Comparison of ENCODE assay signal across 8 cellular contexts in the genomic region with DNA sequence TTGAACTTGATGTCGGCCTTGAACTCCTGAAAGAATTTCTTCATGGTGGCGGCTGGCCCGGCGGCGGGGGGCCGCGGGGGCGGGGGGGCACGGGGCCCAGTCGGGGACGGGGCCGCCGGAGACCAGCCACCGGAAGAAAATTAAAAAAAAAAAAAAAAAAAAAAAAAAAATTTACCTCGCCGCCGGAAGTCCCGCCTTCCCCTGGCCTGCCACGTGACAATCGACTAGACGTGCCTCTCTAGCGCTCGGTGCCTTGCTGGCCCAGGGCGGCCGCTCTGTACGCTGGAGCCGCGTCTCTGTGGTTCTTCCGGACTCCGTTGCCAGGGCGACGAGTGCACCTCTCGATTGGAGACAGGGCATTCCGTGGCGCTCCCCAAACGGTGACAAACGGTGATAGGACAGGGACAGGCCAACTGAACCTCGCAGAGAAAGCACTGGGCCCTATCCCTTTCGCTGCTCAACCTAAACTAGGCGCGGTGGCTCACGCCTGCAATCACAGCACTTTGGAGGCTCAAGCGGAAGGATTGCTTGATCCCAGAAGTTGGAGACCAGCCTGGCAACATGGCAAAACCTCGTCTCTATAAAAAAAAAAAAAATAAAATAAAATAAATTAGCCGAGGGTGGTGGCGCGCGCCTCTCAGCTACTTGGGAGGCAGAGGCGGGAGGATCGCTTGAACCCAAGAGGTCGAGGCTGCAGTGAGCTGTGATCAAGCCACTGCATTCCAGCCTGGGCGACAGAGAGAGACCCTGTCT. TPM values are rescaled to one million over a fixed set of nuclear protein-coding genes. Genes with fewer than 3 reads are reported as not detected.
A peak's percentile ranks its signal among the peaks of the same experiment; 100 is the strongest.
DNase-seq lines count a peak whose midpoint lies in the region; ATAC-seq and TF ChIP-seq lines count a peak whose summit lies in the region.

A gene with protein sequence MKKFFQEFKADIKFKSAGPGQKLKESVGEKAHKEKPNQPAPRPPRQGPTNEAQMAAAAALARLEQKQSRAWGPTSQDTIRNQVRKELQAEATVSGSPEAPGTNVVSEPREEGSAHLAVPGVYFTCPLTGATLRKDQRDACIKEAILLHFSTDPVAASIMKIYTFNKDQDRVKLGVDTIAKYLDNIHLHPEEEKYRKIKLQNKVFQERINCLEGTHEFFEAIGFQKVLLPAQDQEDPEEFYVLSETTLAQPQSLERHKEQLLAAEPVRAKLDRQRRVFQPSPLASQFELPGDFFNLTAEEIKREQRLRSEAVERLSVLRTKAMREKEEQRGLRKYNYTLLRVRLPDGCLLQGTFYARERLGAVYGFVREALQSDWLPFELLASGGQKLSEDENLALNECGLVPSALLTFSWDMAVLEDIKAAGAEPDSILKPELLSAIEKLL (minus strand): TSS at position 141 of the 753 bp plus-strand sequence. CDS start 97 bp downstream, at position 44.

- H3K27ac Mint-ChIP-seq in activated T-helper 17 cell treated with anti-CD3 and anti-CD28 coated beads, Interleukin-2, amount 50 U/mL, for 72 hours = peak within 1 kb of the TSS; percentile 96
- H3K27ac Mint-ChIP-seq in naive thymus-derived CD8-positive, alpha-beta T cell = peak within 1 kb of the TSS; percentile 89 to 98 (median 94)

- no peaks in the 10 kb centered on the region for H3K36me3 Mint-ChIP-seq in activated T-helper 17 cell treated with anti-CD3 and anti-CD28 coated beads, Interleukin-2, amount 50 U/mL, for 72 hours (ENCODE audit: low read depth)
- H3K36me3 Mint-ChIP-seq in naive thymus-derived CD8-positive, alpha-beta T cell = peaks cover 0 to 9% (median 0%) of the 10 kb centered on the region in 3 donors

- H3K4me3 ChIP-seq in LNCaP clone FGC (ENCODE audit: low read depth, low read length) (peak within 1 kb of the TSS; percentile 84), fibroblast of mammary gland (ENCODE audit: control insufficient read depth, low read depth, low read length) (peak within 1 kb of the TSS; percentile 87)

- H3K4me3 Mint-ChIP-seq in activated T-helper 17 cell treated with anti-CD3 and anti-CD28 coated beads, Interleukin-2, amount 50 U/mL, for 72 hours = peak within 1 kb of the TSS; percentile 96
- peak within 1 kb of the TSS; percentile 82 to 96 (median 92) for H3K4me3 Mint-ChIP-seq in naive thymus-derived CD8-positive, alpha-beta T cell

- POLR2A ChIA-PET in RWPE1 (lab: Yijun Ruan, JAX; ENCODE audit: low non-redundant PET) = interaction anchor here (1.4 kb wide), 1 partner anchor 14 kb away, joined by 6 read pairs; the partner anchor contains the start of gene HDGFL2
- POLR2A ChIA-PET in naive thymus-derived CD8-positive, alpha-beta T cell (lab: Charles Lee) = interaction anchor here (0.6 to 3.9 kb wide), 5 partner anchors 14 to 211 kb away, joined by 3 to 50 read pairs (median 4); partner anchors contain the start of genes HDGFL2 and YJU2

- ATAC-seq in activated T-helper 17 cell treated with anti-CD3 and anti-CD28 coated beads, Interleukin-2, amount 50 U/mL, for 72 hours (replicated peaks) = peak; percentile 99
- ATAC-seq in naive thymus-derived CD8-positive, alpha-beta T cell = peak; percentile 91 to 98

- no peaks in the 10 kb centered on the region for H3K9me3 Mint-ChIP-seq in activated T-helper 17 cell treated with anti-CD3 and anti-CD28 coated beads, Interleukin-2, amount 50 U/mL, for 72 hours
- no peaks in the 10 kb centered on the region for H3K9me3 Mint-ChIP-seq in naive thymus-derived CD8-positive, alpha-beta T cell

- peaks cover 15% of the 10 kb centered on the region for H3K4me1 Mint-ChIP-seq in activated T-helper 17 cell treated with anti-CD3 and anti-CD28 coated beads, Interleukin-2, amount 50 U/mL, for 72 hours
- H3K4me1 Mint-ChIP-seq in naive thymus-derived CD8-positive, alpha-beta T cell = peaks cover 14 to 26% (median 15%) of the 10 kb centered on the region in 4 donors

- peak; percentile 94 for DNase-seq in DMS79 treated with DMSO at 0.1 percent for 48 hours (lab: John Stamatoyannopoulos, UW)
- DNase-seq in GOT3 (lab: John Stamatoyannopoulos, UW) = peak; percentile 89
- DNase-seq in LNCaP clone FGC (ENCODE audit: low read depth) = peak; percentile 96
- peak; percentile 96 for DNase-seq in RWPE1 (ENCODE audit: low spot score)
- peak; percentile 98 for DNase-seq in fibroblast of mammary gland (ENCODE audit: low read depth)
- peak; percentile 94 to 99 (median 98) for DNase-seq in naive thymus-derived CD8-positive, alpha-beta T cell
- DNase-seq in stimulated activated naive CD4-positive, alpha-beta T cell (lab: John Stamatoyannopoulos, UW) = peak; percentile 93 to 98 (median 96)

- no peak for TF ChIP-seq CTCF in LNCaP clone FGC (IDR thresholded peaks at IDR 0.05; ENCODE audit: control insufficient read depth, extremely low read depth, insufficient read depth)
- no peak for TF ChIP-seq CTCF in RWPE1 (conservative IDR thresholded peaks at IDR 0.05; ENCODE audit: low read depth)
- TF ChIP-seq CTCF in fibroblast of mammary gland (conservative IDR thresholded peaks at IDR 0.05; ENCODE audit: control insufficient read depth, insufficient read depth, low read depth, low read length) = no peak

- H3K27ac ChIP-seq in RWPE1 = peak within 1 kb of the TSS; percentile 100

- no peaks in the 10 kb centered on the region for H3K27me3 Mint-ChIP-seq in activated T-helper 17 cell treated with anti-CD3 and anti-CD28 coated beads, Interleukin-2, amount 50 U/mL, for 72 hours
- peaks cover 0 to 1% (median 0%) of the 10 kb centered on the region in 5 donors for H3K27me3 Mint-ChIP-seq in naive thymus-derived CD8-positive, alpha-beta T cell

- CTCF ChIA-PET in RWPE1 (lab: Yijun Ruan, JAX) = interaction anchor here (0.6 kb wide), 1 partner anchor 28 kb away, joined by 3 read pairs; no protein-coding TSS in a partner anchor

RNA-seq across cellular contexts. Expression of the gene that starts here (rescaled TPM):
- 10 to 100 TPM; 37.4 to 40.1 TPM for total RNA-seq in activated T-helper 17 cell treated with anti-CD3 and anti-CD28 coated beads, Interleukin-2, amount 50 U/mL, for 72 hours
- 10 to 100 TPM; 61.3 to 75.2 TPM for total RNA-seq in naive thymus-derived CD8-positive, alpha-beta T cell
- 1 to 10 TPM; 2.4 to 6.6 (median 3.9) TPM for polyA plus RNA-seq in naive thymus-derived CD8-positive, alpha-beta T cell

Comparison
In these comparisons a context has a peak if more than half of its experiments do, and no peak if none do; other contexts are left out.
1. Peak in every context shown above with its lines: DNase-seq, ATAC-seq, H3K4me3 ChIP-seq and H3K27ac ChIP-seq.